Comparison of ENCODE assay signal across 15 cellular contexts in the genomic region with DNA sequence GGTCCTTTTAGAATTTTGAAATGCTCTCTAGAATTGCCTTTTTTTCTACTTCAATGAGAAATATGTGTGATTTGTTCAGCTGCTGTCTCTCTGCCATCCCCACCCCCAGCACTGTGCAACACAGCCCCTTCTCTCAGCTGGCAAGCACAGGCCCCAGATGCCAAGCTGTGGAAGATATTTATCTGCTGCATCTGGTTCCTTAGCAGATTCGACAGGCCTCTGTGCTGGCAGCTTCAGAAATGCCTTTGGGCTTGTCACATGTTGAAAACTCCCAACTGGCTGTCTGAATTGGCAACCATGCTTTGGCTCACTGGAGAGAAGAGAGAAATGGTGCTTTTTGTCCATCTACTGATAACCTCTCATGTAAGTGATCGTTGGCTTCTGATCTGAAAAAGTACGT.
DNase-seq lines count a peak whose midpoint lies in the region; ATAC-seq, FAIRE-seq and TF ChIP-seq lines count a peak whose summit lies in the region.
"Had no signal": no experiment of that assay in that cellular context is flagged by ENCODE, and none has a peak within 500 bp of the region (broad histone marks: within the 10 kb centered on the region; RNA-seq: fewer than 3 reads in every experiment).

No MANE protein-coding gene starts in this region.

- H3K4me3 ChIP-seq in bronchial epithelial cell (ENCODE audit: low read depth, low read length) (no peak overlapping the region), ovary (no peak overlapping the region)

- H3K36me3 Mint-ChIP-seq in progenitor cell of endocrine pancreas (ENCODE audit: insufficient read depth): no peaks in the 10 kb centered on the region

- H3K4me3 Mint-ChIP-seq in progenitor cell of endocrine pancreas (ENCODE audit: low read depth): no peak overlapping the region
- H3K4me3 Mint-ChIP-seq: activated CD4-positive, alpha-beta memory T cell treated with anti-CD3 and anti-CD28 coated beads, Interleukin-2, amount 10 ng/mL, durations not matched to agents 7 days and 5 days had no signal

- TF ChIP-seq CTCF in bronchial epithelial cell (IDR thresholded peaks at IDR 0.05; ENCODE audit: insufficient read depth, low read length, severe bottlenecking): no peak
- TF ChIP-seq CTCF in ovary (IDR thresholded peaks at IDR 0.05): no peak
- no peak for TF ChIP-seq CTCF in progenitor cell of endocrine pancreas (IDR thresholded peaks at IDR 0.05; ENCODE audit: unreplicated experiment)

- H3K27ac Mint-ChIP-seq in progenitor cell of endocrine pancreas: no peak overlapping the region
- H3K27ac Mint-ChIP-seq: activated CD4-positive, alpha-beta memory T cell treated with anti-CD3 and anti-CD28 coated beads, Interleukin-2, amount 10 ng/mL, durations not matched to agents 7 days and 5 days had no signal

- intact Hi-C loops in ovary (cut with DNase I): no loop called here

- FAIRE-seq in bronchial epithelial cell (lab: Jason Lieb, UNC): peak; percentile 28

- no peak overlapping the region for H3K27ac ChIP-seq in ovary
- H3K27ac ChIP-seq: foreskin keratinocyte had no signal

- no peak for TF ChIP-seq POLR2A in ovary (IDR thresholded peaks at IDR 0.05)

- H3K4me1 Mint-ChIP-seq in progenitor cell of endocrine pancreas (ENCODE audit: low read depth): peaks cover 6% of the 10 kb centered on the region

- no peaks in the 10 kb centered on the region for H3K9me3 Mint-ChIP-seq in progenitor cell of endocrine pancreas (ENCODE audit: low read depth)
- H3K9me3 Mint-ChIP-seq: activated CD4-positive, alpha-beta memory T cell treated with anti-CD3 and anti-CD28 coated beads, Interleukin-2, amount 10 ng/mL, durations not matched to agents 7 days and 5 days had no signal

- WGBS in ovary, 3 donors: 20 to 34% (median 34%) methylated on average over 3 of the region's 3 CpGs

- DNase-seq in AG20443 (ENCODE audit: low spot score) (peak; percentile 42), NCI-H2029 (lab: John Stamatoyannopoulos, UW) (peak; percentile 12), bronchial epithelial cell (ENCODE audit: low read depth) (no peak), medulla oblongata (ENCODE audit: extremely low spot score) (peak; percentile 23), ovary (no peak), progenitor cell of endocrine pancreas (ENCODE audit: low spot score, unreplicated experiment) (no peak)
- DNase-seq: activated CD4-positive, alpha-beta memory T cell treated with anti-CD3 and anti-CD28 coated beads, Interleukin-2, amount 10 ng/mL, durations not matched to agents 7 days and 5 days; activated gamma-delta T cell; GDM1; MV-4-11; NCI-H526 treated with DMSO at 0.1 percent for 48 hours; stimulated activated CD4-positive, alpha-beta T cell treated with anti-CD3 and anti-CD28 coated beads, Interleukin-15, amount 100 ng/mL, for 24 hours had no signal

- peaks cover 6% of the 10 kb centered on the region for H3K27me3 Mint-ChIP-seq in progenitor cell of endocrine pancreas
- H3K27me3 Mint-ChIP-seq: activated CD4-positive, alpha-beta memory T cell treated with anti-CD3 and anti-CD28 coated beads, Interleukin-2, amount 10 ng/mL, durations not matched to agents 7 days and 5 days had no signal

- H3K36me3 ChIP-seq in bronchial epithelial cell (ENCODE audit: control insufficient read depth, insufficient read depth, low read length): no peaks in the 10 kb centered on the region
- no peaks in the 10 kb centered on the region for H3K36me3 ChIP-seq in ovary

- no peak for TF ChIP-seq EP300 in ovary (IDR thresholded peaks at IDR 0.05)

- H3K27me3 ChIP-seq in bronchial epithelial cell (ENCODE audit: control insufficient read depth, insufficient read depth, low read length) (no peaks in the 10 kb centered on the region), ovary (no peaks in the 10 kb centered on the region)
- H3K27me3 ChIP-seq: foreskin keratinocyte had no signal

- no peaks in the 10 kb centered on the region for H3K9me3 ChIP-seq in ovary

- ATAC-seq in GM19351 (IDR thresholded peaks at IDR 0.05; ENCODE audit: unreplicated experiment) (no peak), GM19328 (IDR thresholded peaks at IDR 0.05; ENCODE audit: unreplicated experiment) (no peak)

- H3K4me1 ChIP-seq in ovary (ENCODE audit: insufficient read depth): no peaks in the 10 kb centered on the region

Comparison
In these comparisons a context has a peak if more than half of its experiments do, and no peak if none do; other contexts are left out.
1. DNase-seq: peak in AG20443 (single experiment), NCI-H2029 (single experiment) and medulla oblongata (single experiment); none in bronchial epithelial cell (single experiment), ovary (0 of 5) and progenitor cell of endocrine pancreas (single experiment).